ENCODE assay signal across 10 cellular contexts in the genomic region with DNA sequence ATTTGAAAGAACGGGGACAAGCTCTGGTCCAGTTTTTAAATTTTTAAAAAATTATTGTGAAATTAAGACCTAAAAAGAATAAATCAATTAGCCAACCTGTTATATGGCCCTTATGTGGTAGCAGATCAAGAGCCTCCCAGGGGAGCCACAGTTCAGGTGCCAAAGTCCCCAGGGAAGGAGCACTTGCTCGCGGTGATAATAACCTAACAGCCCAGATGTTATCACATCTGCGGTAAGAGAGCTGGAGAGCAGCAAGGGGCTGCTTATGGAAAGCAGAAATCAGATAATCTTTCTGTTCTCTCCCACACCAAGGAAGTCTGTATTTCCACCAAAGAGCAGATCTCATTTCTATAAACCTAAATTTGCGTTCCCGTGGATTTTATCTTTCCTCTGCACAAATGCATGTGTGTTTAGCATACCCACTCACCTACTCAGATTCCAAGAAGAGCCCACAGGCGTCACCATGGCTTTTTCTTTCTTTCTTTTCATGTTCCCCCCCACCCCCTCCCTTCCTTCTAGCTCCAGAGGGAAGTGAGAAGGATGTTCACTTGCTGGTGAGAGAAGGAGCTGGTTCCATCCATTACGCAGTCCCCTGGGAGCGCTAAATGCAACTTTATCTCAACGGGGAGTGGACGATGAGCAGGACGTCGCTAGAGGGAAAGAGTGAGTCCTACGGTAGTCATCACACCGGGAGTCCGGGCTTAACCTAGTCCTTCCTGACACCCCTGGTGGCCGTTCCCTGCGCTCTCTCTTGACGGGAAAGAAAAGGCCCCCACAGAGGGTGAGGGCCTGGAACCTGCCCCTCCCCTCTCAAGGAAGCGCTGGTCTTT.
DNase-seq lines count a peak whose midpoint lies in the region; ATAC-seq and TF ChIP-seq lines count a peak whose summit lies in the region.
"Had no signal": no experiment of that assay in that cellular context is flagged by ENCODE, and none has a peak within 500 bp of the region (broad histone marks: within the 10 kb centered on the region; RNA-seq: fewer than 3 reads in every experiment).

No MANE protein-coding gene starts in this region.

- H3K4me1 ChIP-seq in DND-41 (ENCODE audit: insufficient read depth, low read length) (peaks cover 43% of the 10 kb centered on the region), HUES6 (ENCODE audit: control insufficient read depth, insufficient read depth, low read length) (peaks cover 48% of the 10 kb centered on the region), iPS-18a (ENCODE audit: control insufficient read depth, low read depth, low read length) (peaks cover 31% of the 10 kb centered on the region)

- peak overlapping the region; percentile 43; the same call in 1 of the 2 replicates for H3K27ac ChIP-seq in DND-41 (ENCODE audit: low read length)
- H3K27ac ChIP-seq in HUES6 (ENCODE audit: low read depth, low read length) = no peak overlapping the region
- no peak overlapping the region for H3K27ac ChIP-seq in iPS-18a (ENCODE audit: low read length)
- H3K27ac ChIP-seq: parathyroid adenoma, transverse colon had no signal

- peaks cover 18% of the 10 kb centered on the region for H4K20me1 ChIP-seq in DND-41 (ENCODE audit: insufficient read depth, low read length)

- H3K4me3 ChIP-seq in DND-41 (ENCODE audit: low read depth in 1 of 2, low read length in 2 of 2) = peak overlapping the region in 1 of 2 experiments; percentile 30; a peak in 2 of 4 replicates
- H3K4me3 ChIP-seq in HUES6 (ENCODE audit: low read depth, low read length) = peak overlapping the region; percentile 27
- peak overlapping the region; percentile 15 for H3K4me3 ChIP-seq in iPS-18a (ENCODE audit: low read length)
- H3K4me3 ChIP-seq: transverse colon had no signal

- no peaks in the 10 kb centered on the region for H3K79me2 ChIP-seq in DND-41 (ENCODE audit: insufficient read depth, low read length)
- H3K79me2 ChIP-seq: parathyroid adenoma had no signal

- DNase-seq in DND-41 (peak; percentile 79), NCI-H82 (lab: John Stamatoyannopoulos, UW) (peak; percentile 70), NOMO-1 treated with dmso at 0.1 percent for 144 hours (lab: John Stamatoyannopoulos, UW; ENCODE audit: unreplicated experiment) (no peak), MV-4-11 (lab: John Stamatoyannopoulos, UW) (no peak)
- DNase-seq: transverse colon had no signal

- ATAC-seq in DND-41 (ENCODE audit: insufficient read depth, low read depth) (peak; percentile 86), GM19395 (IDR thresholded peaks at IDR 0.05; ENCODE audit: unreplicated experiment) (no peak), HG03442 (IDR thresholded peaks at IDR 0.05; ENCODE audit: unreplicated experiment) (no peak)

- H3K9me3 ChIP-seq in DND-41 (ENCODE audit: insufficient read depth, low read length, severe bottlenecking) (no peaks in the 10 kb centered on the region), HUES6 (ENCODE audit: control insufficient read depth, insufficient read depth, low read depth, low read length) (no peaks in the 10 kb centered on the region), iPS-18a (ENCODE audit: control insufficient read depth, low read depth, low read length) (no peaks in the 10 kb centered on the region)
- H3K9me3 ChIP-seq: transverse colon had no signal

- peak; percentile 21 for TF ChIP-seq CTCF in DND-41 (IDR thresholded peaks at IDR 0.05; ENCODE audit: borderline replicate concordance, extremely low read depth, low read length, poor library complexity, severe bottlenecking)

- no peaks in the 10 kb centered on the region for H3K36me3 ChIP-seq in DND-41 (ENCODE audit: insufficient read depth, low read length)
- no peaks in the 10 kb centered on the region for H3K36me3 ChIP-seq in HUES6 (ENCODE audit: control insufficient read depth, insufficient read depth, low read length)
- H3K36me3 ChIP-seq in iPS-18a (ENCODE audit: control insufficient read depth, low read depth, low read length) = no peaks in the 10 kb centered on the region
- H3K36me3 ChIP-seq: transverse colon had no signal

- peak overlapping the region; percentile 62 for H3K4me2 ChIP-seq in DND-41 (ENCODE audit: insufficient read depth, low read length)

- H3K27me3 ChIP-seq in DND-41 (ENCODE audit: insufficient read depth, low read length, poor library complexity) = peaks cover 5% of the 10 kb centered on the region
- peaks cover 99% of the 10 kb centered on the region for H3K27me3 ChIP-seq in HUES6 (ENCODE audit: control insufficient read depth, insufficient read depth, low read length)
- peaks cover 97% of the 10 kb centered on the region for H3K27me3 ChIP-seq in iPS-18a (ENCODE audit: control insufficient read depth, insufficient read depth, low read length)

- no peak overlapping the region for H3K9ac ChIP-seq in DND-41 (ENCODE audit: low read depth, low read length)
- H3K9ac ChIP-seq in HUES6 (ENCODE audit: low read length) = no peak overlapping the region
- H3K9ac ChIP-seq in iPS-18a (ENCODE audit: low read length) = no peak overlapping the region
- H3K9ac ChIP-seq: parathyroid adenoma had no signal

- no peak overlapping the region for H2AFZ ChIP-seq in DND-41 (ENCODE audit: low read depth, low read length)
- H2AFZ ChIP-seq: parathyroid adenoma had no signal

Comparison
In these comparisons a context has a peak if more than half of its experiments do, and no peak if none do; other contexts are left out.
1. DNase-seq: peak in DND-41 (single experiment) and NCI-H82 (single experiment); none in NOMO-1 treated with dmso at 0.1 percent for 144 hours (single experiment) and MV-4-11 (single experiment).